8 cellular contexts compared by ENCODE assay signal in genomic region chr12:42326466-42327226, GRCh38. TPM values are rescaled to one million over a fixed set of nuclear protein-coding genes. Genes with fewer than 3 reads are reported as not detected.
DNase-seq lines count a peak whose midpoint lies in the region; ATAC-seq and TF ChIP-seq lines count a peak whose summit lies in the region.

No MANE protein-coding gene starts in this region.

- H3K27ac ChIP-seq in BLaER1 (peak overlapping the region; percentile 85), esophagus muscularis mucosa (replicated peaks in 1 of 4) (peak overlapping the region; percentile 85 to 92 (median 88))

- H3K9ac ChIP-seq in BLaER1 = peak overlapping the region; percentile 85

- H3K4me3 ChIP-seq in BLaER1 (peak overlapping the region; percentile 85), WI38 (ENCODE audit: low read depth, low read length) (peak overlapping the region; percentile 78), esophagus muscularis mucosa (peak overlapping the region; percentile 67 to 89 (median 76))

- no peaks in the 10 kb centered on the region for H3K27me3 ChIP-seq in BLaER1
- no peaks in the 10 kb centered on the region for H3K27me3 ChIP-seq in esophagus muscularis mucosa

- peak overlapping the region; percentile 99 for H3K4me3 Mint-ChIP-seq in natural killer cell

- peaks cover 57 to 62% of the 10 kb centered on the region in 2 donors for H3K4me1 Mint-ChIP-seq in natural killer cell

- no peaks in the 10 kb centered on the region for H3K9me3 Mint-ChIP-seq in natural killer cell

- TF ChIP-seq CTCF in WI38 (IDR thresholded peaks at IDR 0.05; ENCODE audit: low read depth, low read length) = no peak
- no peak for TF ChIP-seq CTCF in esophagus muscularis mucosa (IDR thresholded peaks at IDR 0.05)
- no peak for TF ChIP-seq CTCF in natural killer cell (IDR thresholded peaks at IDR 0.05)

- ATAC-seq in GM18870 (IDR thresholded peaks at IDR 0.05; ENCODE audit: unreplicated experiment) (peak; percentile 33), HG03571 (IDR thresholded peaks at IDR 0.05; ENCODE audit: unreplicated experiment) (peak; percentile 18), natural killer cell (peak; percentile 32 to 60 (median 52))

- no peak for TF ChIP-seq EP300 in esophagus muscularis mucosa (IDR thresholded peaks at IDR 0.05)

- peaks cover 33% of the 10 kb centered on the region for H3K4me1 ChIP-seq in BLaER1
- H3K4me1 ChIP-seq in esophagus muscularis mucosa = peaks cover 18 to 46% (median 41%) of the 10 kb centered on the region in 4 donors

- WGBS in esophagus muscularis mucosa = 10% methylated on average over 11 of the region's 16 CpGs

- peak overlapping the region; percentile 96 to 99 for H3K27ac Mint-ChIP-seq in natural killer cell

- H3K4me2 ChIP-seq in BLaER1 = peak overlapping the region; percentile 94

- H3K9me3 ChIP-seq in BLaER1 = no peaks in the 10 kb centered on the region
- no peaks in the 10 kb centered on the region for H3K9me3 ChIP-seq in esophagus muscularis mucosa

- intact Hi-C loops in esophagus muscularis mucosa (cut with DNase I) = loop anchor here (2.0 to 10.0 kb wide), 3 partner anchors 88 to 184 kb away; partner anchors contain the start of genes GXYLT1 and YAF2
- intact Hi-C loops in natural killer cell (cut with micrococcal nuclease) = loop anchor here (1.0 to 10.0 kb wide), 3 partner anchors 88 to 232 kb away; partner anchors contain the start of genes GXYLT1 and YAF2

- no peak for TF ChIP-seq POLR2A in esophagus muscularis mucosa (IDR thresholded peaks at IDR 0.05; ENCODE audit: low read depth)

- peaks cover 10% of the 10 kb centered on the region; the same call in 1 of the 2 replicates for H3K36me3 ChIP-seq in BLaER1
- peaks cover 0 to 14% (median 6%) of the 10 kb centered on the region in 4 donors for H3K36me3 ChIP-seq in esophagus muscularis mucosa

- peaks cover 52% of the 10 kb centered on the region for H4K20me1 ChIP-seq in BLaER1

- H3K36me3 Mint-ChIP-seq in natural killer cell = no peaks in the 10 kb centered on the region

- no peaks in the 10 kb centered on the region for H3K27me3 Mint-ChIP-seq in natural killer cell (ENCODE audit: low read depth in 2 of 2)

- DNase-seq in esophagus muscularis mucosa (ENCODE audit: extremely low spot score) = no peak
- DNase-seq in natural killer cell = no peak
- no peak for DNase-seq in NCI-H226
- no peak for DNase-seq in ecto neural progenitor cell (ENCODE audit: low spot score)

RNA-seq across cellular contexts. Expression of gene PPHLN1, which starts 0.7 kb away (rescaled TPM):
- 10 to 100 TPM; 40.0 to 45.3 (median 42.1) TPM for total RNA-seq in esophagus muscularis mucosa
- total RNA-seq in natural killer cell = 100 to 1,000 TPM in 2 of 3 donors, 10 to 100 TPM in 1; 98.2 to 101 (median 101) TPM

RNA-seq across cellular contexts. Expression of gene ZCRB1, which starts 0.8 kb away (rescaled TPM):
- 10 to 100 TPM; 36.3 to 71.0 (median 42.4) TPM for total RNA-seq in esophagus muscularis mucosa
- 10 to 100 TPM; 28.0 to 35.9 (median 33.8) TPM for total RNA-seq in natural killer cell
